8 cellular contexts compared by ENCODE assay signal in the genomic region with DNA sequence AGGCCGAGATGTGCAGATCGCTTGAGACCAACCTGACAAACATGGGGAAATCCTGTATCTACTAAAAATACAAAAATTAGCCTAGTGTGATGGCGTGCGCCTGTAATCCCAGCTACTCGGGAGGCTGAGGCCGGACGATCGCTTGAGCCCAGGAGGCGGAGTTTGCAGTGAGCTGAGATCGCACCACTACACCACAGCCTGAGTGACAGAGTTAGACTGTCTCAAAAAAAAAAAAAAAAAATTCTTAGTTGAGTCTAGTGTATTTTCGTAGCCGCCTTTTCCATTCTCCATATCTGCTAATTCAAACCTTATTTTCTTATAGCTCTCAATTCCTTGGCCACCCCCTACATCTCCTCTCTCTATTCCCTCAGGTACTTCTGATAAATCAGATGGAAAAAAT. TPM values are rescaled to one million over a fixed set of nuclear protein-coding genes. Genes with fewer than 3 reads are reported as not detected.
DNase-seq lines count a peak whose midpoint lies in the region; TF ChIP-seq lines count a peak whose summit lies in the region.

No MANE protein-coding gene starts in this region.

- peak overlapping the region; percentile 92 for H3K9ac ChIP-seq in HUES6 (ENCODE audit: low read length)

- TF ChIP-seq CTCF in A673 (conservative IDR thresholded peaks at IDR 0.05; ENCODE audit: low read depth, low read length) (no peak), epithelial cell of proximal tubule (conservative IDR thresholded peaks at IDR 0.05; ENCODE audit: low read depth, low read length) (no peak), neutrophil (IDR thresholded peaks at IDR 0.05) (no peak)

- H3K9me3 Mint-ChIP-seq in activated CD4-positive, alpha-beta memory T cell treated with anti-CD3 and anti-CD28 coated beads for 36 hours = no peaks in the 10 kb centered on the region

- H3K4me3 ChIP-seq in A673 (ENCODE audit: low read depth, low read length, poor library complexity, severe bottlenecking) (peak overlapping the region; percentile 84), HUES6 (ENCODE audit: low read depth, low read length) (peak overlapping the region; percentile 87), epithelial cell of proximal tubule (ENCODE audit: low read depth, low read length) (peak overlapping the region; percentile 67), neutrophil (ENCODE audit: low read depth in 1 of 2, low read length in 1 of 2) (peak overlapping the region; percentile 92 to 99)

- no peaks in the 10 kb centered on the region for H3K27me3 ChIP-seq in A673 (replicated peaks; ENCODE audit: insufficient read depth, low read depth, low read length, poor library complexity)
- H3K27me3 ChIP-seq in HUES6 (ENCODE audit: control insufficient read depth, insufficient read depth, low read length) = no peaks in the 10 kb centered on the region
- H3K27me3 ChIP-seq in neutrophil = no peaks in the 10 kb centered on the region

- peaks cover 23% of the 10 kb centered on the region for H3K36me3 Mint-ChIP-seq in activated CD4-positive, alpha-beta memory T cell treated with anti-CD3 and anti-CD28 coated beads for 36 hours

- DNase-seq in A673 (ENCODE audit: low spot score) = no peak
- peak; percentile 77 for DNase-seq in activated CD4-positive, alpha-beta memory T cell treated with anti-CD3 and anti-CD28 coated beads for 36 hours
- no peak for DNase-seq in epithelial cell of proximal tubule (ENCODE audit: low read depth)
- no peak for DNase-seq in A172 (ENCODE audit: low spot score)
- DNase-seq in iPS-NIHi7 (ENCODE audit: extremely low spot score) = no peak
- no peak for DNase-seq in HK-2 (ENCODE audit: unreplicated experiment)

- POLR2A ChIA-PET in A673 (lab: Charles Lee; ENCODE audit: low non-redundant PET) = no interaction called here
- POLR2A ChIA-PET in activated CD4-positive, alpha-beta memory T cell treated with anti-CD3 and anti-CD28 coated beads for 36 hours (lab: Charles Lee) = interaction anchor here (0.7 to 4.9 kb wide), 7 partner anchors 8 to 595 kb away, joined by 3 to 70 read pairs (median 5); a partner anchor contains a TSS

- H3K4me1 Mint-ChIP-seq in activated CD4-positive, alpha-beta memory T cell treated with anti-CD3 and anti-CD28 coated beads for 36 hours (ENCODE audit: low read depth) = peaks cover 50% of the 10 kb centered on the region

- BruUV-seq in A673 (replicated peaks; lab: Mats Ljungman, UMichigan) = no TSS peak

- H3K4me1 ChIP-seq in A673 (ENCODE audit: insufficient read depth, low read length, poor library complexity, severe bottlenecking) = no peaks in the 10 kb centered on the region
- no peaks in the 10 kb centered on the region; the same call in 1 of the 2 replicates for H3K4me1 ChIP-seq in HUES6 (ENCODE audit: control insufficient read depth, insufficient read depth, low read length)
- H3K4me1 ChIP-seq in neutrophil (ENCODE audit: control insufficient read depth in 1 of 2, insufficient read depth in 1 of 2, low read depth in 1 of 2, low read length in 1 of 2) = peaks cover 30 to 35% of the 10 kb centered on the region in 2 experiments

- peak overlapping the region; percentile 99 for H3K27ac Mint-ChIP-seq in activated CD4-positive, alpha-beta memory T cell treated with anti-CD3 and anti-CD28 coated beads for 36 hours

- no peak overlapping the region for H3K27ac ChIP-seq in A673 (ENCODE audit: low read depth, low read length, poor library complexity, severe bottlenecking)
- H3K27ac ChIP-seq in HUES6 (ENCODE audit: low read depth, low read length) = no peak overlapping the region
- peak overlapping the region; percentile 91 for H3K27ac ChIP-seq in neutrophil

- H3K36me3 ChIP-seq in A673 (ENCODE audit: insufficient read depth, low read length, poor library complexity, severe bottlenecking) (no peaks in the 10 kb centered on the region), HUES6 (ENCODE audit: control insufficient read depth, insufficient read depth, low read length) (peaks cover 2% of the 10 kb centered on the region; the same call in 1 of the 2 replicates), neutrophil (no peaks in the 10 kb centered on the region)

- CTCF ChIA-PET in A673 (lab: Charles Lee) = no interaction called here
- CTCF ChIA-PET in activated CD4-positive, alpha-beta memory T cell treated with anti-CD3 and anti-CD28 coated beads for 36 hours (lab: Charles Lee) = interaction anchor here (1.0 to 1.1 kb wide), 2 partner anchors 20 kb away, joined by 3 to 5 read pairs; no protein-coding TSS in a partner anchor

- H3K9me3 ChIP-seq in A673 (ENCODE audit: low read depth, low read length, poor library complexity, severe bottlenecking) (no peaks in the 10 kb centered on the region), HUES6 (ENCODE audit: control insufficient read depth, insufficient read depth, low read depth, low read length) (no peaks in the 10 kb centered on the region), neutrophil (no peaks in the 10 kb centered on the region)

- peak overlapping the region; percentile 98 for H3K4me3 Mint-ChIP-seq in activated CD4-positive, alpha-beta memory T cell treated with anti-CD3 and anti-CD28 coated beads for 36 hours

- no peaks in the 10 kb centered on the region for H3K27me3 Mint-ChIP-seq in activated CD4-positive, alpha-beta memory T cell treated with anti-CD3 and anti-CD28 coated beads for 36 hours

- intact Hi-C loops in A673 (cut with micrococcal nuclease; ENCODE audit: unreplicated experiment) = no loop called here
- intact Hi-C loops in activated CD4-positive, alpha-beta memory T cell treated with anti-CD3 and anti-CD28 coated beads for 36 hours (cut with micrococcal nuclease) = loop anchor here (2.0 to 10.0 kb wide), 4 partner anchors 327 to 1125 kb away; a partner anchor contains a TSS

RNA-seq across cellular contexts. Expression of a gene that starts 1.0 kb away (rescaled TPM):
- total RNA-seq in A673 (2021) (71.9 and 74.1 TPM in 2 replicates), epithelial cell of proximal tubule (73.7 and 91.5 TPM in 2 replicates)
- total RNA-seq in activated CD4-positive, alpha-beta memory T cell treated with anti-CD3 and anti-CD28 coated beads for 36 hours = 100 to 1,000 TPM; 114 to 123 TPM
- total RNA-seq in A172 (2014; rRNA removed; shearing (Covaris generic)) = 138 and 174 TPM in 2 replicates

RNA-seq across cellular contexts. Expression of a gene that starts 2.3 kb away (rescaled TPM):
- total RNA-seq in A673 (2021) = 8.3 and 8.7 TPM in 2 replicates
- total RNA-seq in activated CD4-positive, alpha-beta memory T cell treated with anti-CD3 and anti-CD28 coated beads for 36 hours = 10 to 100 TPM; 25.0 to 26.6 TPM
- 24.8 and 28.1 TPM in 2 replicates for total RNA-seq in epithelial cell of proximal tubule
- 11.0 and 12.0 TPM in 2 replicates for total RNA-seq in A172 (2014; rRNA removed; shearing (Covaris generic))
